In genomic region chrX:51889851-51890250, GRCh38 we compare ENCODE assay signal across 2 cellular contexts.
TF ChIP-seq lines count a peak whose summit lies in the region.

No MANE protein-coding gene starts in this region.

TF ChIP-seq in endothelial cell of umbilical vein, 7 proteins besides CTCF, POLR2A, EP300 and RAD21 (continued from another document):
- TF ChIP-seq FOS (IDR thresholded peaks at IDR 0.05; ENCODE audit: borderline replicate concordance, insufficient read depth, low read length) (no peak), JUN (IDR thresholded peaks at IDR 0.05; ENCODE audit: borderline replicate concordance, insufficient read depth, insufficient read length, low read depth) (no peak), MAX (IDR thresholded peaks at IDR 0.05; ENCODE audit: insufficient read depth, insufficient read length) (no peak), EZH2 (IDR thresholded peaks at IDR 0.05; ENCODE audit: borderline replicate concordance, low read depth, low read length, severe bottlenecking) (no peak), POLR2AphosphoS5 (IDR thresholded peaks at IDR 0.05; ENCODE audit: insufficient read depth, low read depth, low read length) (no peak), GATA2 (IDR thresholded peaks at IDR 0.05; ENCODE audit: insufficient read depth, insufficient read length, low read depth, low read length) (no peak)

TF ChIP-seq in neural cell, 6 proteins besides CTCF, POLR2A, EP300 and RAD21 (continued from another document):
- TF ChIP-seq SMC3 (conservative IDR thresholded peaks at IDR 0.05; ENCODE audit: poor library complexity) = no peak
- TF ChIP-seq TAF1 (IDR thresholded peaks at IDR 0.05; ENCODE audit: low read depth) = no peak
- TF ChIP-seq MXI1 (conservative IDR thresholded peaks at IDR 0.05; ENCODE audit: poor library complexity, severe bottlenecking) = no peak
- TF ChIP-seq EZH2 (IDR thresholded peaks at IDR 0.05; ENCODE audit: borderline replicate concordance, insufficient read depth, low read length, poor library complexity, severe bottlenecking) = no peak
- TF ChIP-seq, protein P1, sequence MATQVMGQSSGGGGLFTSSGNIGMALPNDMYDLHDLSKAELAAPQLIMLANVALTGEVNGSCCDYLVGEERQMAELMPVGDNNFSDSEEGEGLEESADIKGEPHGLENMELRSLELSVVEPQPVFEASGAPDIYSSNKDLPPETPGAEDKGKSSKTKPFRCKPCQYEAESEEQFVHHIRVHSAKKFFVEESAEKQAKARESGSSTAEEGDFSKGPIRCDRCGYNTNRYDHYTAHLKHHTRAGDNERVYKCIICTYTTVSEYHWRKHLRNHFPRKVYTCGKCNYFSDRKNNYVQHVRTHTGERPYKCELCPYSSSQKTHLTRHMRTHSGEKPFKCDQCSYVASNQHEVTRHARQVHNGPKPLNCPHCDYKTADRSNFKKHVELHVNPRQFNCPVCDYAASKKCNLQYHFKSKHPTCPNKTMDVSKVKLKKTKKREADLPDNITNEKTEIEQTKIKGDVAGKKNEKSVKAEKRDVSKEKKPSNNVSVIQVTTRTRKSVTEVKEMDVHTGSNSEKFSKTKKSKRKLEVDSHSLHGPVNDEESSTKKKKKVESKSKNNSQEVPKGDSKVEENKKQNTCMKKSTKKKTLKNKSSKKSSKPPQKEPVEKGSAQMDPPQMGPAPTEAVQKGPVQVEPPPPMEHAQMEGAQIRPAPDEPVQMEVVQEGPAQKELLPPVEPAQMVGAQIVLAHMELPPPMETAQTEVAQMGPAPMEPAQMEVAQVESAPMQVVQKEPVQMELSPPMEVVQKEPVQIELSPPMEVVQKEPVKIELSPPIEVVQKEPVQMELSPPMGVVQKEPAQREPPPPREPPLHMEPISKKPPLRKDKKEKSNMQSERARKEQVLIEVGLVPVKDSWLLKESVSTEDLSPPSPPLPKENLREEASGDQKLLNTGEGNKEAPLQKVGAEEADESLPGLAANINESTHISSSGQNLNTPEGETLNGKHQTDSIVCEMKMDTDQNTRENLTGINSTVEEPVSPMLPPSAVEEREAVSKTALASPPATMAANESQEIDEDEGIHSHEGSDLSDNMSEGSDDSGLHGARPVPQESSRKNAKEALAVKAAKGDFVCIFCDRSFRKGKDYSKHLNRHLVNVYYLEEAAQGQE (IDR thresholded peaks at IDR 0.05; ENCODE audit: borderline replicate concordance) = no peak
